Comparison of ENCODE assay signal across 1 cellular context in the genomic region with DNA sequence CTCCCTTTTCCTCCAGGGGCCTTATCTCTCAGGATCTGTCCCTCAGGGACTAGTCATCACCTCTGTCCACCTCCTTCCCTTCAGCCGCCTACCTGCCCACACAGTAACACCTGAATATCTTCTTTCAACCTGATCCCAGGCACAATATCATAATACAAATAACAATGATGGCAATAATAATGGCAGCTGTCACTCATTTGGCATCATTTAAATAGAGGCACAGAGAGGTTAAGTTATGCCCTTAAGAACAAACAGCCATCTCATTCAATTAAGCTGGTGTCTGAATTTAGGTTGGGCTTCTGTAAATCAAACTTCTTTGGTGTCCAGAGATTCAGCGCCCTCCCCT.
TF ChIP-seq lines count a peak whose summit lies in the region.

No MANE protein-coding gene starts in this region.

TF ChIP-seq in HepG2, 621 proteins besides CTCF, POLR2A, EP300 and RAD21 (continued from another document):
- TF ChIP-seq ZBTB33 (CRISPR knock-in tag; IDR thresholded peaks at IDR 0.05) (no peak), AHR (CRISPR knock-in tag; IDR thresholded peaks at IDR 0.05) (no peak), TGIF2 (CRISPR knock-in tag; IDR thresholded peaks at IDR 0.05) (no peak), MXI1 (IDR thresholded peaks at IDR 0.05; ENCODE audit: borderline replicate concordance, low read depth, low read length) (0 out of 3 replicates have a peak, but pooled peaks have one; percentile 8), ZFY (CRISPR knock-in tag; IDR thresholded peaks at IDR 0.05) (no peak), CENPX (CRISPR knock-in tag; IDR thresholded peaks at IDR 0.05) (no peak)
- TF ChIP-seq, protein P1, sequence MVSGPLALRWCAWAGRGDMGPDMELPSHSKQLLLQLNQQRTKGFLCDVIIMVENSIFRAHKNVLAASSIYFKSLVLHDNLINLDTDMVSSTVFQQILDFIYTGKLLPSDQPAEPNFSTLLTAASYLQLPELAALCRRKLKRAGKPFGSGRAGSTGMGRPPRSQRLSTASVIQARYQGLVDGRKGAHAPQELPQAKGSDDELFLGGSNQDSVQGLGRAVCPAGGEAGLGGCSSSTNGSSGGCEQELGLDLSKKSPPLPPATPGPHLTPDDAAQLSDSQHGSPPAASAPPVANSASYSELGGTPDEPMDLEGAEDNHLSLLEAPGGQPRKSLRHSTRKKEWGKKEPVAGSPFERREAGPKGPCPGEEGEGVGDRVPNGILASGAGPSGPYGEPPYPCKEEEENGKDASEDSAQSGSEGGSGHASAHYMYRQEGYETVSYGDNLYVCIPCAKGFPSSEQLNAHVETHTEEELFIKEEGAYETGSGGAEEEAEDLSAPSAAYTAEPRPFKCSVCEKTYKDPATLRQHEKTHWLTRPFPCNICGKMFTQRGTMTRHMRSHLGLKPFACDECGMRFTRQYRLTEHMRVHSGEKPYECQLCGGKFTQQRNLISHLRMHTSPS (CRISPR knock-in tag; IDR thresholded peaks at IDR 0.05; ENCODE audit: low read depth): 0 out of 2 replicates have a peak, but pooled peaks have one; percentile 10
TF ChIP-seq in HepG2: peak in this region for 3.
